8 cellular contexts compared by ENCODE assay signal in the genomic region with DNA sequence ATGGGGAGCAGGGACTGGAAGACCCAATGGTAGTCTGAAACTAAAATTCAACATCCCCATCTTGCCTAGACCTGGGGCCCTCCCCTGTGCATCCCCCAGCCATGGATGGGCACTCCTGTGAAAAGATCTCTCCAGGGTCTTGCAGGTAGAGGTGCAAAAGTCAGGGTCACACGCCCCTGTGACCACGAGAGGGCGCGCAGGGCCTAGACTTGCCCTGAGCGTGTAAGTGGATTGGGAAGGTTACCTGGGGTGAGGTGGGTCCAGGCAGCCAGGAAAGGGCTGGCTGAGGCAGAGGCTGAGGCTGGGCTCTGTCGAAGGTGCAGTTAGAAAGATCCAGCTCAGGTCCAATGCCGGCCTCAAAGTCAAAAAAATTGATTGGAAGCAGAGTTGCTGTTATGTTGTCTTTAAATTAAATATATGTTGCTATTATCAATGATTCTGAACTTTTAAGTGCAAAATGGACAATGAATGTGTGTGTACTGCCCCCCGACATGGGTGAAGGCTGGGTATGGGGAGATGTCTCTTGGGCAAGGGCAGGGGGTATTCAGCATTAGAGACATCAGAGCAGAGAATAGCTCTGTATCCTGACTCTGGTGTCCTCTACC. TPM values are rescaled to one million over a fixed set of nuclear protein-coding genes. Genes with fewer than 3 reads are reported as not detected.
DNase-seq lines count a peak whose midpoint lies in the region; ATAC-seq and TF ChIP-seq lines count a peak whose summit lies in the region.

No MANE protein-coding gene starts in this region.

- H2BK12ac ChIP-seq in neuronal stem cell (ENCODE audit: low read length): no peak overlapping the region

- H2BK15ac ChIP-seq in neuronal stem cell (ENCODE audit: low read length): no peak overlapping the region

- no peaks in the 10 kb centered on the region for H3K79me1 ChIP-seq in neuronal stem cell (ENCODE audit: low read depth, low read length)

- H2AK5ac ChIP-seq in neuronal stem cell (ENCODE audit: low read depth, low read length): no peak overlapping the region

- no peak overlapping the region for H3K4ac ChIP-seq in neuronal stem cell (ENCODE audit: low read length)

- peak; percentile 45 for DNase-seq in AG10803 (ENCODE audit: low read depth)
- DNase-seq in NCI-H226: peak; percentile 25
- peak; percentile 86 for DNase-seq in activated CD8-positive, alpha-beta memory T cell treated with anti-CD3 and anti-CD28 coated beads for 24 hours
- no peak for DNase-seq in esophagus muscularis mucosa (ENCODE audit: extremely low spot score)
- DNase-seq in neuronal stem cell (ENCODE audit: low spot score): peak; percentile 57
- no peak for DNase-seq in vagina (ENCODE audit: extremely low spot score in 2 of 2)

- no peak overlapping the region for H3K23ac ChIP-seq in neuronal stem cell (ENCODE audit: low read depth, low read length, poor library complexity)

- H3K4me3 ChIP-seq in AG10803 (ENCODE audit: low read length): no peak overlapping the region
- H3K4me3 ChIP-seq in esophagus muscularis mucosa: no peak overlapping the region
- no peak overlapping the region for H3K4me3 ChIP-seq in neuronal stem cell (ENCODE audit: low read length in 2 of 2)
- no peak overlapping the region for H3K4me3 ChIP-seq in vagina

- H3K36me3 ChIP-seq in esophagus muscularis mucosa (no peaks in the 10 kb centered on the region), neuronal stem cell (replicated peaks in 1 of 2; ENCODE audit: control insufficient read depth in 2 of 2, insufficient read depth in 2 of 2, low read length in 2 of 2) (no peaks in the 10 kb centered on the region), vagina (no peaks in the 10 kb centered on the region)

- peaks cover 0 to 61% (median 5%) of the 10 kb centered on the region in 4 donors for H3K27me3 ChIP-seq in esophagus muscularis mucosa
- peaks cover 0 to 34% (median 19%) of the 10 kb centered on the region in 3 experiments for H3K27me3 ChIP-seq in neuronal stem cell (ENCODE audit: control insufficient read depth in 3 of 3, insufficient read depth in 3 of 3, low read depth in 1 of 3, low read length in 3 of 3)
- H3K27me3 ChIP-seq in vagina: no peaks in the 10 kb centered on the region

- no peak overlapping the region for H3K14ac ChIP-seq in neuronal stem cell (ENCODE audit: low read length)

- H4K91ac ChIP-seq in neuronal stem cell (ENCODE audit: low read depth, low read length, poor library complexity): no peak overlapping the region

- TF ChIP-seq CTCF in AG10803 (conservative IDR thresholded peaks at IDR 0.05; ENCODE audit: low read length) (peak; percentile 85), esophagus muscularis mucosa (IDR thresholded peaks at IDR 0.05) (peak; percentile 60 to 76 (median 63)), vagina (IDR thresholded peaks at IDR 0.05) (peak; percentile 20 to 50 (median 34))

- no peak overlapping the region for H2AFZ ChIP-seq in neuronal stem cell (ENCODE audit: low read length)

- H2BK5ac ChIP-seq in neuronal stem cell (ENCODE audit: low read length): no peak overlapping the region

- no peak for TF ChIP-seq POLR2A in esophagus muscularis mucosa (IDR thresholded peaks at IDR 0.05; ENCODE audit: low read depth)
- no peak for TF ChIP-seq POLR2A in vagina (IDR thresholded peaks at IDR 0.05)

- intact Hi-C loops in esophagus muscularis mucosa (cut with DNase I) (loop anchor here (5.0 kb wide), 1 partner anchor 67 kb away; no protein-coding TSS in a partner anchor), vagina (cut with DNase I) (loop anchor here (5.0 kb wide), 1 partner anchor 67 kb away; no protein-coding TSS in a partner anchor)

- H3K4me1 ChIP-seq in esophagus muscularis mucosa: peaks cover 0 to 6% (median 5%) of the 10 kb centered on the region in 4 donors
- H3K4me1 ChIP-seq in neuronal stem cell (ENCODE audit: control insufficient read depth in 2 of 2, insufficient read depth in 1 of 2, low read depth in 1 of 2, low read length in 2 of 2): no peaks in the 10 kb centered on the region
- H3K4me1 ChIP-seq in vagina: peaks cover 22% of the 10 kb centered on the region

- TF ChIP-seq EP300 in esophagus muscularis mucosa (IDR thresholded peaks at IDR 0.05): no peak

- WGBS in esophagus muscularis mucosa: 54% methylated on average over 3 of the region's 8 CpGs
- whole genome bisulfite sequencing in neuronal stem cell (ENCODE audit: extremely low coverage in 2 of 2, insufficient read length in 2 of 2, insufficient replicate concordance in 1 of 2), 2 donors: no CpG with 5 or more reads among the region's 8 CpGs

- H3K9me3 ChIP-seq in esophagus muscularis mucosa: no peaks in the 10 kb centered on the region
- H3K9me3 ChIP-seq in neuronal stem cell (replicated peaks in 1 of 2; ENCODE audit: control insufficient read depth in 2 of 2, insufficient read depth in 1 of 2, low read depth in 1 of 2, low read length in 2 of 2): no peaks in the 10 kb centered on the region
- no peaks in the 10 kb centered on the region for H3K9me3 ChIP-seq in vagina

- peak; percentile 67 for ATAC-seq in GM21515 (IDR thresholded peaks at IDR 0.05; ENCODE audit: unreplicated experiment)
- no peak for ATAC-seq in GM21390 (IDR thresholded peaks at IDR 0.05; ENCODE audit: unreplicated experiment)

- no peak overlapping the region for H3K27ac ChIP-seq in esophagus muscularis mucosa (replicated peaks in 1 of 4)
- no peak overlapping the region for H3K27ac ChIP-seq in neuronal stem cell (replicated peaks; ENCODE audit: low read length)
- H3K27ac ChIP-seq in vagina: no peak overlapping the region

- no peak overlapping the region for H4K8ac ChIP-seq in neuronal stem cell (ENCODE audit: low read depth, low read length)

- H3K9ac ChIP-seq in neuronal stem cell (ENCODE audit: low read depth, low read length, poor library complexity): no peak overlapping the region

- H3K4me2 ChIP-seq in neuronal stem cell (ENCODE audit: insufficient read depth, low read length, poor library complexity, severe bottlenecking): no peak overlapping the region

- no peak overlapping the region for H3K18ac ChIP-seq in neuronal stem cell (ENCODE audit: low read length)

- H2BK120ac ChIP-seq in neuronal stem cell (ENCODE audit: low read depth, low read length): no peak overlapping the region

RNA-seq across cellular contexts. Expression of a gene that starts 4.8 kb away (rescaled TPM):
- total RNA-seq in esophagus muscularis mucosa: not detected
- 0.03 TPM for polyA plus RNA-seq in neuronal stem cell (2013, experiment 1 of 2)
- 0.03 TPM for polyA plus RNA-seq in neuronal stem cell (2013, experiment 2 of 2)
- 2.7 TPM for total RNA-seq in vagina

RNA-seq across cellular contexts. Expression of a gene that starts 24.3 kb away (rescaled TPM):
- total RNA-seq in esophagus muscularis mucosa: 10 to 100 TPM; 30.7 to 66.1 (median 58.1) TPM
- polyA plus RNA-seq in neuronal stem cell (2013, experiment 1 of 2): 2.1 TPM
- 2.0 TPM for polyA plus RNA-seq in neuronal stem cell (2013, experiment 2 of 2)
- total RNA-seq in vagina: 56.7 TPM

Comparison
In these comparisons a context has a peak if more than half of its experiments do, and no peak if none do; other contexts are left out.
1. DNase-seq: peak in AG10803 (single experiment), NCI-H226 (single experiment), activated CD8-positive, alpha-beta memory T cell treated with anti-CD3 and anti-CD28 coated beads for 24 hours (single experiment) and neuronal stem cell (single experiment); none in esophagus muscularis mucosa (single experiment) and vagina (0 of 2).
2. CTCF ChIP-seq: peak in every context shown above with its lines; median percentile 85 in AG10803; 63 in esophagus muscularis mucosa; 34 in vagina.